17 cellular contexts compared by ENCODE assay signal in genomic region chr6:107576852-107577251, GRCh38.
A peak's percentile ranks its signal among the peaks of the same experiment; 100 is the strongest.
DNase-seq lines count a peak whose midpoint lies in the region; ATAC-seq, FAIRE-seq and TF ChIP-seq lines count a peak whose summit lies in the region.
"Had no signal": no experiment of that assay in that cellular context is flagged by ENCODE, and none has a peak within 500 bp of the region (broad histone marks: within the 10 kb centered on the region; RNA-seq: fewer than 3 reads in every experiment).

No MANE protein-coding gene starts in this region.

- FAIRE-seq in bronchial epithelial cell (lab: Jason Lieb, UNC) = peak; percentile 40

- H3K4me1 ChIP-seq in esophagus muscularis mucosa = peaks cover 0 to 8% (median 0%) of the 10 kb centered on the region in 4 donors
- H3K4me1 ChIP-seq: suprapubic skin had no signal

- TF ChIP-seq CTCF in bronchial epithelial cell (IDR thresholded peaks at IDR 0.05; ENCODE audit: insufficient read depth, low read length, severe bottlenecking) = no peak
- TF ChIP-seq CTCF in kidney epithelial cell (IDR thresholded peaks at IDR 0.05; ENCODE audit: insufficient read depth, low read length, poor library complexity, severe bottlenecking) = no peak
- TF ChIP-seq CTCF in esophagus muscularis mucosa (IDR thresholded peaks at IDR 0.05) = no peak

- ATAC-seq in sciatic nerve = no peak
- ATAC-seq in HG03457 (IDR thresholded peaks at IDR 0.05; ENCODE audit: unreplicated experiment) = no peak
- ATAC-seq: activated T-cell treated with anti-CD3 and anti-CD28 coated beads, Interleukin-2, amount 50 U/mL, for 4 hours had no signal

- in situ Hi-C loops in Caki2 (cut with HindIII; ENCODE audit: low pct_unique_long_range_greater_than_20kb, low sequenced_read_pairs) = no loop called here

- TF ChIP-seq EP300 in esophagus muscularis mucosa (IDR thresholded peaks at IDR 0.05) = no peak

- intact Hi-C loops in sciatic nerve (cut with DNase I) = no loop called here
- intact Hi-C loops in esophagus muscularis mucosa (cut with DNase I) = no loop called here

- 74% methylated on average over 3 of the region's 3 CpGs for WGBS in esophagus muscularis mucosa

- H3K27me3 ChIP-seq in bronchial epithelial cell (ENCODE audit: control insufficient read depth, insufficient read depth, low read length) = no peaks in the 10 kb centered on the region
- H3K27me3 ChIP-seq in kidney epithelial cell (ENCODE audit: control insufficient read depth, insufficient read depth, low read length) = no peaks in the 10 kb centered on the region
- no peaks in the 10 kb centered on the region for H3K27me3 ChIP-seq in esophagus muscularis mucosa
- H3K27me3 ChIP-seq: hepatocyte, suprapubic skin had no signal

- DNase-seq in Caki2 (ENCODE audit: low read depth) (peak; percentile 56), HT1080 (ENCODE audit: low read depth) (peak; percentile 67), bronchial epithelial cell (ENCODE audit: low read depth) (peak; percentile 85), kidney epithelial cell (ENCODE audit: low read depth) (peak; percentile 86), sciatic nerve (ENCODE audit: low spot score) (no peak), esophagus muscularis mucosa (ENCODE audit: extremely low spot score) (no peak), Ammon's horn (ENCODE audit: low spot score) (no peak)
- DNase-seq: activated T-cell treated with anti-CD3 and anti-CD28 coated beads, Interleukin-2, amount 50 U/mL, for 4 hours; CD4-positive, alpha-beta memory T cell; GDM1; H7; left ventricle myocardium inferior had no signal

- no peaks in the 10 kb centered on the region for H3K9me3 ChIP-seq in esophagus muscularis mucosa
- H3K9me3 ChIP-seq: left ventricle myocardium inferior, suprapubic skin had no signal

- no peak overlapping the region for H3K27ac ChIP-seq in esophagus muscularis mucosa (replicated peaks in 1 of 4)
- H3K27ac ChIP-seq: hepatocyte, HL-60, left ventricle myocardium inferior, skin epidermis, suprapubic skin had no signal

- no peaks in the 10 kb centered on the region for H3K36me3 ChIP-seq in bronchial epithelial cell (ENCODE audit: control insufficient read depth, insufficient read depth, low read length)
- H3K36me3 ChIP-seq in kidney epithelial cell (ENCODE audit: control insufficient read depth, insufficient read depth, low read length) = no peaks in the 10 kb centered on the region
- H3K36me3 ChIP-seq in esophagus muscularis mucosa = no peaks in the 10 kb centered on the region
- H3K36me3 ChIP-seq: suprapubic skin had no signal

- H3K4me3 ChIP-seq in bronchial epithelial cell (ENCODE audit: low read depth, low read length) (no peak overlapping the region), kidney epithelial cell (ENCODE audit: low read depth, low read length) (no peak overlapping the region), esophagus muscularis mucosa (no peak overlapping the region)
- H3K4me3 ChIP-seq: hepatocyte, left ventricle myocardium inferior, skin epidermis, suprapubic skin had no signal

- no peak for TF ChIP-seq POLR2A in esophagus muscularis mucosa (IDR thresholded peaks at IDR 0.05; ENCODE audit: low read depth)

Comparison
In these comparisons a context has a peak if more than half of its experiments do, and no peak if none do; other contexts are left out.
1. DNase-seq: peak in Caki2 (single experiment), HT1080 (single experiment), bronchial epithelial cell (single experiment) and kidney epithelial cell (single experiment); none in sciatic nerve (single experiment), esophagus muscularis mucosa (single experiment) and Ammon's horn (single experiment).